In genomic region chr19:58097783-58098681, GRCh38 we compare ENCODE assay signal across 8 cellular contexts. TPM values are rescaled to one million over a fixed set of nuclear protein-coding genes. Genes with fewer than 3 reads are reported as not detected.
DNase-seq lines count a peak whose midpoint lies in the region; ATAC-seq, FAIRE-seq and TF ChIP-seq lines count a peak whose summit lies in the region.

Gene ZSCAN18 (minus strand): TSS chr19:58098231. CDS start chr19:58090267, 7,964 bp downstream.

- TF ChIP-seq CTCF in A549 (IDR thresholded peaks at IDR 0.05) (no peak), SU-DHL-6 (IDR thresholded peaks at IDR 0.05; ENCODE audit: insufficient read depth, low read length, poor library complexity, severe bottlenecking) (no peak), adrenal gland (IDR thresholded peaks at IDR 0.05) (no peak), heart right ventricle (IDR thresholded peaks at IDR 0.05) (no peak), tibial artery (IDR thresholded peaks at IDR 0.05) (no peak)

- peak; percentile 61 to 82 for DNase-seq in A549 (ENCODE audit: low read depth in 1 of 2, low spot score in 1 of 2)
- peak; percentile 95 to 99 (median 97) for DNase-seq in adrenal gland
- peak; percentile 98 to 99 for DNase-seq in heart right ventricle
- DNase-seq in pons (ENCODE audit: low spot score): peak; percentile 95
- peak; percentile 97 to 98 for DNase-seq in tibial artery

- peak within 1 kb of the TSS; percentile 69 for H3K9ac ChIP-seq in SU-DHL-6 (ENCODE audit: low read length)

- H3K4me1 ChIP-seq in A549: no peaks in the 10 kb centered on the region
- peaks cover 4 to 9% of the 10 kb centered on the region in 2 donors for H3K4me1 ChIP-seq in adrenal gland (replicated peaks in 1 of 2)
- H3K4me1 ChIP-seq in heart right ventricle: peaks cover 0 to 22% (median 11%) of the 10 kb centered on the region in 9 donors
- peaks cover 0 to 24% (median 16%) of the 10 kb centered on the region in 4 donors for H3K4me1 ChIP-seq in tibial artery

- H2AFZ ChIP-seq in SU-DHL-6 (ENCODE audit: low read depth, low read length, severe bottlenecking): peak within 1 kb of the TSS; percentile 65

- no peak for FAIRE-seq in A549 (lab: Jason Lieb, UNC)

- no peak for TF ChIP-seq RAD21 in A549 (conservative IDR thresholded peaks at IDR 0.05 in 1 of 2, IDR thresholded peaks at IDR 0.05 in 1 of 2)

- TF ChIP-seq EP300 in A549 (IDR thresholded peaks at IDR 0.05): no peak

- ATAC-seq in A549 (peak; percentile 72 to 92), GM18909 (IDR thresholded peaks at IDR 0.05; ENCODE audit: poor library complexity, unreplicated experiment) (peak; percentile 87), heart right ventricle (peak; percentile 99 to 100 (median 100))

- no peaks in the 10 kb centered on the region for H3K9me2 ChIP-seq in SU-DHL-6 (replicated peaks; ENCODE audit: insufficient read depth, low read length)

- peak within 1 kb of the TSS in 1 of 2 experiments; percentile 58; a peak in 2 of 6 replicates for H3K27ac ChIP-seq in A549
- peak within 1 kb of the TSS; percentile 77 for H3K27ac ChIP-seq in KOPT-K1 (ENCODE audit: low read depth, low read length, poor library complexity, severe bottlenecking)
- no peak within 1 kb of the TSS for H3K27ac ChIP-seq in SU-DHL-6 (ENCODE audit: low read depth, low read length)
- peak within 1 kb of the TSS in 4 of 5 donors; percentile 66 to 92 (median 81) for H3K27ac ChIP-seq in adrenal gland
- peak within 1 kb of the TSS; percentile 72 to 99 (median 92) for H3K27ac ChIP-seq in heart right ventricle
- peak within 1 kb of the TSS; percentile 96 to 99 for H3K27ac ChIP-seq in tibial artery

- CTCF ChIA-PET in A549 (lab: Yijun Ruan, JAX): interaction anchor here (1.3 kb wide), 1 partner anchor 48 kb away, joined by 3 read pairs; no protein-coding TSS in a partner anchor

- H3K4me3 ChIP-seq in A549 (peak within 1 kb of the TSS; percentile 40), SU-DHL-6 (ENCODE audit: insufficient read depth, low read length, poor library complexity, severe bottlenecking) (peak within 1 kb of the TSS; percentile 74), adrenal gland (peak within 1 kb of the TSS; percentile 40 to 96 (median 71)), heart right ventricle (peak within 1 kb of the TSS; percentile 68 to 100 (median 88)), tibial artery (peak within 1 kb of the TSS; percentile 92 to 98)

- H4K20me1 ChIP-seq in SU-DHL-6 (ENCODE audit: low read depth, low read length): no peaks in the 10 kb centered on the region

- H3K27me3 ChIP-seq in SU-DHL-6 (ENCODE audit: low read length) (no peaks in the 10 kb centered on the region), adrenal gland (no peaks in the 10 kb centered on the region), heart right ventricle (no peaks in the 10 kb centered on the region), tibial artery (no peaks in the 10 kb centered on the region)

- no peaks in the 10 kb centered on the region for H3F3A ChIP-seq in SU-DHL-6 (ENCODE audit: insufficient read depth)

- POLR2A ChIA-PET in A549 (lab: Yijun Ruan, JAX): no interaction called here

- H3K36me3 ChIP-seq in KOPT-K1 (ENCODE audit: insufficient read depth, low read length): peaks cover 31% of the 10 kb centered on the region; the same call in 1 of the 2 replicates
- H3K36me3 ChIP-seq in SU-DHL-6 (ENCODE audit: low read length): no peaks in the 10 kb centered on the region
- no peaks in the 10 kb centered on the region for H3K36me3 ChIP-seq in adrenal gland (replicated peaks in 1 of 2)
- peaks cover 0 to 10% (median 0%) of the 10 kb centered on the region in 9 donors for H3K36me3 ChIP-seq in heart right ventricle
- H3K36me3 ChIP-seq in tibial artery: peaks cover 0 to 27% (median 18%) of the 10 kb centered on the region in 3 donors

- no peaks in the 10 kb centered on the region for H3K79me2 ChIP-seq in SU-DHL-6 (ENCODE audit: insufficient read depth, low read length)

- 28% methylated on average over 53 of the region's 67 CpGs for whole genome bisulfite sequencing in A549 (ENCODE audit: missing lambda C conversion rate)
- WGBS in adrenal gland, 4 donors: 1 to 3% (median 1%) methylated on average over 16 to 67 of the region's 67 CpGs
- WGBS in heart right ventricle, 2 donors: 0 to 1% methylated on average over 66 to 67 of the region's 67 CpGs

- TF ChIP-seq POLR2A in A549 (IDR thresholded peaks at IDR 0.05; ENCODE audit: low read length) (no peak), adrenal gland (IDR thresholded peaks at IDR 0.05) (peak; percentile 41 to 52)

- H3K9me3 ChIP-seq in A549 (peaks cover 79% of the 10 kb centered on the region), KOPT-K1 (ENCODE audit: insufficient read depth, low read length, poor library complexity, severe bottlenecking) (peaks cover 77% of the 10 kb centered on the region), SU-DHL-6 (ENCODE audit: insufficient read depth, low read length) (peaks cover 3% of the 10 kb centered on the region; the same call in 1 of the 2 replicates), adrenal gland (replicated peaks in 1 of 3) (peaks cover 0 to 13% (median 0%) of the 10 kb centered on the region in 3 donors), heart right ventricle (peaks cover 0 to 82% (median 2%) of the 10 kb centered on the region in 11 donors), tibial artery (peaks cover 0 to 40% (median 6%) of the 10 kb centered on the region in 3 donors)

- H3K4me2 ChIP-seq in A549: peak within 1 kb of the TSS; percentile 26; the same call in 1 of the 3 replicates
- peak within 1 kb of the TSS; percentile 67 for H3K4me2 ChIP-seq in SU-DHL-6 (ENCODE audit: low read depth, low read length, poor library complexity, severe bottlenecking)

- intact Hi-C loops in adrenal gland (cut with DNase I) (no loop called here), heart right ventricle (cut with DNase I) (loop anchor here in 6 of 10 donors (2.0 to 5.0 kb wide), 5 partner anchors 36 to 96 kb away; partner anchors contain the start of genes ZNF135 (in 5 of the 6), ZNF329 (in 1 of the 6) and ZNF606 (in 1 of the 6)), tibial artery (cut with DNase I; ENCODE audit: low total_unique reads) (loop anchor here (5.0 kb wide), 2 partner anchors 36 to 96 kb away; partner anchors contain the start of gene ZNF606)

TF ChIP-seq in A549, 52 proteins besides CTCF, POLR2A, EP300 and RAD21:
- TF ChIP-seq FOSB (CRISPR knock-in tag; IDR thresholded peaks at IDR 0.05) (no peak), FOXS1 (CRISPR knock-in tag; IDR thresholded peaks at IDR 0.05) (no peak), TFCP2L1 (CRISPR knock-in tag; IDR thresholded peaks at IDR 0.05) (no peak), MYC (IDR thresholded peaks at IDR 0.05; ENCODE audit: borderline replicate concordance, low read length) (no peak), PBX3 (IDR thresholded peaks at IDR 0.05) (no peak), ZFP36 (IDR thresholded peaks at IDR 0.05; ENCODE audit: borderline replicate concordance, partially characterized antibody) (no peak), ZSCAN20 (CRISPR knock-in tag; IDR thresholded peaks at IDR 0.05) (no peak), GATA3 (IDR thresholded peaks at IDR 0.05; ENCODE audit: borderline replicate concordance) (no peak), RNF2 (IDR thresholded peaks at IDR 0.05; ENCODE audit: borderline replicate concordance, low read depth) (no peak), EHMT2 (IDR thresholded peaks at IDR 0.05; ENCODE audit: low read depth) (no peak), HOXB13 (CRISPR knock-in tag; IDR thresholded peaks at IDR 0.05; ENCODE audit: low read depth) (no peak), REST (IDR thresholded peaks at IDR 0.05) (no peak)

RNA-seq across cellular contexts. Expression of gene ZSCAN18, which starts in this region (rescaled TPM):
- polyA plus RNA-seq in A549 (2011; rRNA removed): 2.2 and 2.9 TPM in 2 replicates
- 1.8 and 3.1 TPM in 2 replicates for polyA plus RNA-seq in A549 (2012; cell fraction: cytosol; rRNA removed)
- polyA plus RNA-seq in A549 (2012; cell fraction: nucleus; rRNA removed): 4.8 and 7.1 TPM in 2 replicates
- 2.3 to 3.3 TPM (median 2.6 TPM) in 3 replicates for polyA plus RNA-seq in A549 (2017; fragmentation: RNase III; extraction: RNeasy Plus Mini Kit Qiagen cat#74134 plus additional on column Dnase treatment)
- 1.9 and 2.2 TPM in 2 replicates for polyA minus RNA-seq in A549 (2011; rRNA and poly(A)+ RNA removed)
- total RNA-seq in adrenal gland: 10 to 100 TPM; 56.0 to 81.2 (median 63.8) TPM
- polyA plus RNA-seq in adrenal gland: 10 to 100 TPM; 18.7 to 63.9 (median 62.9) TPM
- 100 to 1,000 TPM in 1 of 10 donors, 10 to 100 TPM in 9; 59.3 to 101 (median 73.2) TPM for total RNA-seq in heart right ventricle
- polyA plus RNA-seq in heart right ventricle: 10 to 100 TPM; 56.4 to 67.9 TPM

Comparison
In these comparisons a context has a peak if more than half of its experiments do, and no peak if none do; other contexts are left out.
1. H3K4me3 ChIP-seq: peak in every context shown above with its lines; median percentile 95 in tibial artery; 88 in heart right ventricle; 74 in SU-DHL-6; 71 in adrenal gland; 40 in A549.
2. intact Hi-C loops: an anchor here in heart right ventricle (2.0 to 5.0 kb wide) and tibial artery (5.0 kb wide); none called in adrenal gland.